3 cellular contexts compared by ENCODE assay signal in genomic region chr5:40872253-40872652, GRCh38. TPM values are rescaled to one million over a fixed set of nuclear protein-coding genes. Genes with fewer than 3 reads are reported as not detected.
"Had no signal": no experiment of that assay in that cellular context is flagged by ENCODE, and none has a peak within 500 bp of the region (broad histone marks: within the 10 kb centered on the region; RNA-seq: fewer than 3 reads in every experiment).

No MANE protein-coding gene starts in this region.

RNA-seq across cellular contexts. Expression of gene C7, which starts 37.0 kb away (rescaled TPM):
- total RNA-seq: natural killer cell, smooth muscle cell had no signal
- polyA plus RNA-seq: neural cell had no signal
